1 cellular context compared by ENCODE assay signal in genomic region chr2:11344342-11344955, GRCh38.
A peak's percentile ranks its signal among the peaks of the same experiment; 100 is the strongest.
TF ChIP-seq lines count a peak whose summit lies in the region.

ROCK2 (minus strand) TSS chr2:11344636; CDS start chr2:11344136, 500 bp downstream.

TF ChIP-seq in HepG2, 621 proteins besides CTCF, POLR2A, EP300 and RAD21 (continued from another document and continues in another):
- TF ChIP-seq KDM5B (CRISPR knock-in tag; IDR thresholded peaks at IDR 0.05; ENCODE audit: borderline replicate concordance) = peak; percentile 18; the same call in 1 of the 2 replicates
- TF ChIP-seq NFRKB (IDR thresholded peaks at IDR 0.05) = no peak
- TF ChIP-seq ZMYM3 (CRISPR knock-in tag; IDR thresholded peaks at IDR 0.05) = peak; percentile 27; the same call in 1 of the 2 replicates
- TF ChIP-seq JUNB (CRISPR knock-in tag; IDR thresholded peaks at IDR 0.05; ENCODE audit: borderline replicate concordance) = 0 out of 2 replicates have a peak, but pooled peaks have one; percentile 41
- TF ChIP-seq ZNF496 (CRISPR knock-in tag; IDR thresholded peaks at IDR 0.05; ENCODE audit: insufficient replicate concordance) = no peak
- 0 out of 2 replicates have a peak, but pooled peaks have one; percentile 64 for TF ChIP-seq ZNF672 (CRISPR knock-in tag; IDR thresholded peaks at IDR 0.05)
- peak; percentile 78 for TF ChIP-seq IRF2 (CRISPR knock-in tag; IDR thresholded peaks at IDR 0.05)
- no peak for TF ChIP-seq ZNF547 (CRISPR knock-in tag; IDR thresholded peaks at IDR 0.05)
- TF ChIP-seq ATF3 (CRISPR knock-in tag; IDR thresholded peaks at IDR 0.05) = no peak
- no peak for TF ChIP-seq RBM22 (optimal IDR thresholded peaks at IDR 0.05; ENCODE audit: low read length)
- TF ChIP-seq, protein P1, sequence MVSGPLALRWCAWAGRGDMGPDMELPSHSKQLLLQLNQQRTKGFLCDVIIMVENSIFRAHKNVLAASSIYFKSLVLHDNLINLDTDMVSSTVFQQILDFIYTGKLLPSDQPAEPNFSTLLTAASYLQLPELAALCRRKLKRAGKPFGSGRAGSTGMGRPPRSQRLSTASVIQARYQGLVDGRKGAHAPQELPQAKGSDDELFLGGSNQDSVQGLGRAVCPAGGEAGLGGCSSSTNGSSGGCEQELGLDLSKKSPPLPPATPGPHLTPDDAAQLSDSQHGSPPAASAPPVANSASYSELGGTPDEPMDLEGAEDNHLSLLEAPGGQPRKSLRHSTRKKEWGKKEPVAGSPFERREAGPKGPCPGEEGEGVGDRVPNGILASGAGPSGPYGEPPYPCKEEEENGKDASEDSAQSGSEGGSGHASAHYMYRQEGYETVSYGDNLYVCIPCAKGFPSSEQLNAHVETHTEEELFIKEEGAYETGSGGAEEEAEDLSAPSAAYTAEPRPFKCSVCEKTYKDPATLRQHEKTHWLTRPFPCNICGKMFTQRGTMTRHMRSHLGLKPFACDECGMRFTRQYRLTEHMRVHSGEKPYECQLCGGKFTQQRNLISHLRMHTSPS (CRISPR knock-in tag; IDR thresholded peaks at IDR 0.05; ENCODE audit: low read depth) = 0 out of 2 replicates have a peak, but pooled peaks have one; percentile 13
- peak; percentile 83 for TF ChIP-seq KDM2A (CRISPR knock-in tag; IDR thresholded peaks at IDR 0.05; ENCODE audit: borderline replicate concordance, low read depth)
- TF ChIP-seq ZNF598 (CRISPR knock-in tag; IDR thresholded peaks at IDR 0.05; ENCODE audit: borderline replicate concordance) = no peak
- peak; percentile 48 for TF ChIP-seq GABPA (IDR thresholded peaks at IDR 0.05; ENCODE audit: low read depth, low read length)
- TF ChIP-seq GABPA (CRISPR knock-in tag; IDR thresholded peaks at IDR 0.05; ENCODE audit: low read depth) = peak; percentile 18; the same call in 1 of the 2 replicates
- peak; percentile 86 for TF ChIP-seq RBFOX2 (IDR thresholded peaks at IDR 0.05; ENCODE audit: low read depth, low read length)
- peak; percentile 78; the same call in 1 of the 2 replicates for TF ChIP-seq ZNF121 (CRISPR knock-in tag; IDR thresholded peaks at IDR 0.05)
- TF ChIP-seq ATF1 (CRISPR knock-in tag; IDR thresholded peaks at IDR 0.05) = no peak
- no peak for TF ChIP-seq ETS1 (CRISPR knock-in tag; IDR thresholded peaks at IDR 0.05)
- TF ChIP-seq STAG1 (CRISPR knock-in tag; IDR thresholded peaks at IDR 0.05) = no peak
- TF ChIP-seq BRCA1 (CRISPR knock-in tag; IDR thresholded peaks at IDR 0.05) = no peak
- TF ChIP-seq SMAD3 (CRISPR knock-in tag; IDR thresholded peaks at IDR 0.05) = no peak
- TF ChIP-seq ZSCAN22 (CRISPR knock-in tag; IDR thresholded peaks at IDR 0.05) = no peak
- 0 out of 2 replicates have a peak, but pooled peaks have one; percentile 31 for TF ChIP-seq MIER3 (CRISPR knock-in tag; IDR thresholded peaks at IDR 0.05; ENCODE audit: borderline replicate concordance)
- TF ChIP-seq ZNF879 (CRISPR knock-in tag; IDR thresholded peaks at IDR 0.05) = no peak
- TF ChIP-seq ZXDC (CRISPR knock-in tag; IDR thresholded peaks at IDR 0.05) = no peak
- TF ChIP-seq, protein P2, sequence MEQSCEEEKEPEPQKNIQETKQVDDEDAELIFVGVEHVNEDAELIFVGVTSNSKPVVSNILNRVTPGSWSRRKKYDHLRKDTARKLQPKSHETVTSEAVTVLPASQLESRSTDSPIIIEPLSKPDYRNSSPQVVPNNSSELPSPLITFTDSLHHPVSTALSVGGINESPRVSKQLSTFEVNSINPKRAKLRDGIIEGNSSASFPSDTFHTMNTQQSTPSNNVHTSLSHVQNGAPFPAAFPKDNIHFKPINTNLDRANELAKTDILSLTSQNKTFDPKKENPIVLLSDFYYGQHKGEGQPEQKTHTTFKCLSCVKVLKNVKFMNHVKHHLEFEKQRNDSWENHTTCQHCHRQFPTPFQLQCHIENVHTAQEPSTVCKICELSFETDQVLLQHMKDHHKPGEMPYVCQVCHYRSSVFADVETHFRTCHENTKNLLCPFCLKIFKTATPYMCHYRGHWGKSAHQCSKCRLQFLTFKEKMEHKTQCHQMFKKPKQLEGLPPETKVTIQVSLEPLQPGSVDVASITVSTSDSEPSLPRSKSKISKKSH (CRISPR knock-in tag; IDR thresholded peaks at IDR 0.05; ENCODE audit: borderline replicate concordance) = no peak; the same call in 1 of the 2 replicates
- peak; percentile 68 for TF ChIP-seq TEAD3 (CRISPR knock-in tag; optimal IDR thresholded peaks at IDR 0.05; ENCODE audit: borderline replicate concordance)
- no peak for TF ChIP-seq GPN1 (CRISPR knock-in tag; IDR thresholded peaks at IDR 0.05; ENCODE audit: borderline replicate concordance)
- TF ChIP-seq, protein P3, sequence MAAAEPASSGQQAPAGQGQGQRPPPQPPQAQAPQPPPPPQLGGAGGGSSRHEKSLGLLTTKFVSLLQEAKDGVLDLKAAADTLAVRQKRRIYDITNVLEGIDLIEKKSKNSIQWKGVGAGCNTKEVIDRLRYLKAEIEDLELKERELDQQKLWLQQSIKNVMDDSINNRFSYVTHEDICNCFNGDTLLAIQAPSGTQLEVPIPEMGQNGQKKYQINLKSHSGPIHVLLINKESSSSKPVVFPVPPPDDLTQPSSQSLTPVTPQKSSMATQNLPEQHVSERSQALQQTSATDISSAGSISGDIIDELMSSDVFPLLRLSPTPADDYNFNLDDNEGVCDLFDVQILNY (CRISPR knock-in tag; conservative IDR thresholded peaks at IDR 0.05) = peak; percentile 49; the same call in 1 of the 2 replicates
- TF ChIP-seq, protein P4, sequence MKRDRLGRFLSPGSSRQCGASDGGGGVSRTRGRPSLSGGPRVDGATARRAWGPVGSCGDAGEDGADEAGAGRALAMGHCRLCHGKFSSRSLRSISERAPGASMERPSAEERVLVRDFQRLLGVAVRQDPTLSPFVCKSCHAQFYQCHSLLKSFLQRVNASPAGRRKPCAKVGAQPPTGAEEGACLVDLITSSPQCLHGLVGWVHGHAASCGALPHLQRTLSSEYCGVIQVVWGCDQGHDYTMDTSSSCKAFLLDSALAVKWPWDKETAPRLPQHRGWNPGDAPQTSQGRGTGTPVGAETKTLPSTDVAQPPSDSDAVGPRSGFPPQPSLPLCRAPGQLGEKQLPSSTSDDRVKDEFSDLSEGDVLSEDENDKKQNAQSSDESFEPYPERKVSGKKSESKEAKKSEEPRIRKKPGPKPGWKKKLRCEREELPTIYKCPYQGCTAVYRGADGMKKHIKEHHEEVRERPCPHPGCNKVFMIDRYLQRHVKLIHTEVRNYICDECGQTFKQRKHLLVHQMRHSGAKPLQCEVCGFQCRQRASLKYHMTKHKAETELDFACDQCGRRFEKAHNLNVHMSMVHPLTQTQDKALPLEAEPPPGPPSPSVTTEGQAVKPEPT (CRISPR knock-in tag; IDR thresholded peaks at IDR 0.05; ENCODE audit: low read depth) = no peak
- TF ChIP-seq, protein P5, sequence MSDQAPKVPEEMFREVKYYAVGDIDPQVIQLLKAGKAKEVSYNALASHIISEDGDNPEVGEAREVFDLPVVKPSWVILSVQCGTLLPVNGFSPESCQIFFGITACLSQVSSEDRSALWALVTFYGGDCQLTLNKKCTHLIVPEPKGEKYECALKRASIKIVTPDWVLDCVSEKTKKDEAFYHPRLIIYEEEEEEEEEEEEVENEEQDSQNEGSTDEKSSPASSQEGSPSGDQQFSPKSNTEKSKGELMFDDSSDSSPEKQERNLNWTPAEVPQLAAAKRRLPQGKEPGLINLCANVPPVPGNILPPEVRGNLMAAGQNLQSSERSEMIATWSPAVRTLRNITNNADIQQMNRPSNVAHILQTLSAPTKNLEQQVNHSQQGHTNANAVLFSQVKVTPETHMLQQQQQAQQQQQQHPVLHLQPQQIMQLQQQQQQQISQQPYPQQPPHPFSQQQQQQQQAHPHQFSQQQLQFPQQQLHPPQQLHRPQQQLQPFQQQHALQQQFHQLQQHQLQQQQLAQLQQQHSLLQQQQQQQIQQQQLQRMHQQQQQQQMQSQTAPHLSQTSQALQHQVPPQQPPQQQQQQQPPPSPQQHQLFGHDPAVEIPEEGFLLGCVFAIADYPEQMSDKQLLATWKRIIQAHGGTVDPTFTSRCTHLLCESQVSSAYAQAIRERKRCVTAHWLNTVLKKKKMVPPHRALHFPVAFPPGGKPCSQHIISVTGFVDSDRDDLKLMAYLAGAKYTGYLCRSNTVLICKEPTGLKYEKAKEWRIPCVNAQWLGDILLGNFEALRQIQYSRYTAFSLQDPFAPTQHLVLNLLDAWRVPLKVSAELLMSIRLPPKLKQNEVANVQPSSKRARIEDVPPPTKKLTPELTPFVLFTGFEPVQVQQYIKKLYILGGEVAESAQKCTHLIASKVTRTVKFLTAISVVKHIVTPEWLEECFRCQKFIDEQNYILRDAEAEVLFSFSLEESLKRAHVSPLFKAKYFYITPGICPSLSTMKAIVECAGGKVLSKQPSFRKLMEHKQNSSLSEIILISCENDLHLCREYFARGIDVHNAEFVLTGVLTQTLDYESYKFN (CRISPR knock-in tag; conservative IDR thresholded peaks at IDR 0.05) = 0 out of 2 replicates have a peak, but pooled peaks have one; percentile 53
- peak; percentile 63; the same call in 1 of the 2 replicates for TF ChIP-seq TAF1 (CRISPR knock-in tag; IDR thresholded peaks at IDR 0.05)
- TF ChIP-seq ZNF615 (CRISPR knock-in tag; IDR thresholded peaks at IDR 0.05; ENCODE audit: borderline replicate concordance) = no peak
- no peak for TF ChIP-seq FOSL1 (CRISPR knock-in tag; IDR thresholded peaks at IDR 0.05; ENCODE audit: borderline replicate concordance)
- TF ChIP-seq NFYC (CRISPR knock-in tag; IDR thresholded peaks at IDR 0.05) = peak; percentile 13; the same call in 1 of the 2 replicates
- TF ChIP-seq ZNF7 (CRISPR knock-in tag; IDR thresholded peaks at IDR 0.05) = no peak
- TF ChIP-seq MTA1 (CRISPR knock-in tag; IDR thresholded peaks at IDR 0.05; ENCODE audit: borderline replicate concordance) = peak; percentile 48; the same call in 1 of the 2 replicates
- TF ChIP-seq ZMAT3 (CRISPR knock-in tag; conservative IDR thresholded peaks at IDR 0.05) = peak; percentile 75; the same call in 1 of the 2 replicates
- TF ChIP-seq RCOR2 (CRISPR knock-in tag; IDR thresholded peaks at IDR 0.05) = no peak
- TF ChIP-seq ZBTB25 (CRISPR knock-in tag; IDR thresholded peaks at IDR 0.05) = peak; percentile 48; the same call in 1 of the 2 replicates
- TF ChIP-seq NFE2L1 (CRISPR knock-in tag; IDR thresholded peaks at IDR 0.05; ENCODE audit: borderline replicate concordance) = no peak
- TF ChIP-seq, protein P6, sequence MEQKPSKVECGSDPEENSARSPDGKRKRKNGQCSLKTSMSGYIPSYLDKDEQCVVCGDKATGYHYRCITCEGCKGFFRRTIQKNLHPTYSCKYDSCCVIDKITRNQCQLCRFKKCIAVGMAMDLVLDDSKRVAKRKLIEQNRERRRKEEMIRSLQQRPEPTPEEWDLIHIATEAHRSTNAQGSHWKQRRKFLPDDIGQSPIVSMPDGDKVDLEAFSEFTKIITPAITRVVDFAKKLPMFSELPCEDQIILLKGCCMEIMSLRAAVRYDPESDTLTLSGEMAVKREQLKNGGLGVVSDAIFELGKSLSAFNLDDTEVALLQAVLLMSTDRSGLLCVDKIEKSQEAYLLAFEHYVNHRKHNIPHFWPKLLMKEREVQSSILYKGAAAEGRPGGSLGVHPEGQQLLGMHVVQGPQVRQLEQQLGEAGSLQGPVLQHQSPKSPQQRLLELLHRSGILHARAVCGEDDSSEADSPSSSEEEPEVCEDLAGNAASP (CRISPR knock-in tag; IDR thresholded peaks at IDR 0.05; ENCODE audit: borderline replicate concordance) = peak; percentile 93
